Comparison of ENCODE assay signal across 13 cellular contexts in genomic region chr15:31362886-31363285, GRCh38. TPM values are rescaled to one million over a fixed set of nuclear protein-coding genes. Genes with fewer than 3 reads are reported as not detected.
A peak's percentile ranks its signal among the peaks of the same experiment; 100 is the strongest.
DNase-seq lines count a peak whose midpoint lies in the region; ATAC-seq and TF ChIP-seq lines count a peak whose summit lies in the region.
"Had no signal": no experiment of that assay in that cellular context is flagged by ENCODE, and none has a peak within 500 bp of the region (broad histone marks: within the 10 kb centered on the region; RNA-seq: fewer than 3 reads in every experiment).

No MANE protein-coding gene starts in this region.

- peaks cover 48% of the 10 kb centered on the region for H3K36me3 Mint-ChIP-seq in activated CD8-positive, alpha-beta T cell treated with anti-CD3 and anti-CD28 coated beads, Interleukin-2, amount 10 ng/mL, durations not matched to agents 7 days and 5 days (ENCODE audit: low read depth)

- H3K36me3 ChIP-seq in left ventricle myocardium inferior (no peaks in the 10 kb centered on the region), mucosa of rectum (ENCODE audit: control insufficient read depth in 2 of 2, insufficient read depth in 2 of 2, low read length in 2 of 2) (peaks cover 4 to 6% of the 10 kb centered on the region in 2 donors), upper lobe of left lung (peaks cover 0 to 4% (median 0%) of the 10 kb centered on the region in 4 donors)

- H3K4me3 ChIP-seq in left ventricle myocardium inferior (no peak overlapping the region), mucosa of rectum (ENCODE audit: low read length in 2 of 2) (no peak overlapping the region), upper lobe of left lung (no peak overlapping the region)

- no peaks in the 10 kb centered on the region for H3K27me3 Mint-ChIP-seq in activated CD8-positive, alpha-beta T cell treated with anti-CD3 and anti-CD28 coated beads, Interleukin-2, amount 10 ng/mL, durations not matched to agents 7 days and 5 days (ENCODE audit: low read depth)

- DNase-seq in left ventricle myocardium inferior = no peak
- DNase-seq in cardiac septum (ENCODE audit: low spot score) = no peak
- no peak for DNase-seq in activated CD8-positive, alpha-beta T cell treated with anti-CD3 and anti-CD28 coated beads, Interleukin-2, amount 10 ng/mL, durations not matched to agents 7 days and 5 days
- DNase-seq in upper lobe of left lung = no peak
- no peak for DNase-seq in NCI-H1694 treated with DMSO at 0.1 percent for 48 hours (lab: John Stamatoyannopoulos, UW)
- DNase-seq: anterior cingulate cortex; H7; Kasumi-1; NCI-H226; stimulated activated CD4-positive, alpha-beta T cell treated with anti-CD3 and anti-CD28 coated beads, Interleukin-2, amount 100 ng/mL, for 24 hours had no signal

- intact Hi-C loops in left ventricle myocardium inferior (cut with micrococcal nuclease) (no loop called here), cardiac septum (cut with DNase I) (loop anchor here (10.0 kb wide), 1 partner anchor 122 kb away; no protein-coding TSS in a partner anchor)

- 49 to 58% methylated on average over 5 of the region's 5 CpGs for WGBS in upper lobe of left lung, 2 donors

- no peak for TF ChIP-seq CTCF in left ventricle myocardium inferior (IDR thresholded peaks at IDR 0.05; ENCODE audit: borderline replicate concordance)
- TF ChIP-seq CTCF in upper lobe of left lung (IDR thresholded peaks at IDR 0.05) = no peak

- CTCF ChIA-PET in activated CD8-positive, alpha-beta T cell treated with anti-CD3 and anti-CD28 coated beads, Interleukin-2, amount 10 ng/mL, durations not matched to agents 7 days and 5 days (lab: Charles Lee) = interaction anchor here (0.9 to 15.9 kb wide), 9 partner anchors 15 to 163 kb away, joined by 3 to 271 read pairs (median 5); partner anchors contain the start of gene KLF13

- peaks cover 100% of the 10 kb centered on the region for H3K4me1 ChIP-seq in left ventricle myocardium inferior
- H3K4me1 ChIP-seq in mucosa of rectum (ENCODE audit: control insufficient read depth in 2 of 2, insufficient read depth in 2 of 2, low read length in 2 of 2) = peaks cover 82 to 87% of the 10 kb centered on the region in 2 donors
- peaks cover 99 to 100% (median 100%) of the 10 kb centered on the region in 4 donors for H3K4me1 ChIP-seq in upper lobe of left lung

- H3K9ac ChIP-seq in mucosa of rectum (ENCODE audit: low read depth in 1 of 2, low read length in 2 of 2) = no peak overlapping the region

- H3K27ac ChIP-seq in left ventricle myocardium inferior (replicated peaks) = peak overlapping the region; percentile 100
- H3K27ac ChIP-seq in mucosa of rectum (ENCODE audit: low read depth in 2 of 2, low read length in 2 of 2) = peak overlapping the region; percentile 35 to 95
- H3K27ac ChIP-seq in upper lobe of left lung = peak overlapping the region; percentile 88 to 99 (median 95)

- H3K9me3 Mint-ChIP-seq in activated CD8-positive, alpha-beta T cell treated with anti-CD3 and anti-CD28 coated beads, Interleukin-2, amount 10 ng/mL, durations not matched to agents 7 days and 5 days (ENCODE audit: insufficient read depth) = no peaks in the 10 kb centered on the region

- no peaks in the 10 kb centered on the region for H3K9me3 ChIP-seq in left ventricle myocardium inferior (replicated peaks)
- no peaks in the 10 kb centered on the region for H3K9me3 ChIP-seq in mucosa of rectum (ENCODE audit: control insufficient read depth in 2 of 2, low read length in 2 of 2)
- H3K9me3 ChIP-seq in upper lobe of left lung = no peaks in the 10 kb centered on the region

- H3K4me1 Mint-ChIP-seq in activated CD8-positive, alpha-beta T cell treated with anti-CD3 and anti-CD28 coated beads, Interleukin-2, amount 10 ng/mL, durations not matched to agents 7 days and 5 days (ENCODE audit: low read depth) = peaks cover 99% of the 10 kb centered on the region

- H3K27me3 ChIP-seq in left ventricle myocardium inferior (ENCODE audit: low read depth) (no peaks in the 10 kb centered on the region), mucosa of rectum (ENCODE audit: control insufficient read depth in 2 of 2, insufficient read depth in 2 of 2, low read length in 2 of 2) (no peaks in the 10 kb centered on the region), upper lobe of left lung (no peaks in the 10 kb centered on the region)

- H3K27ac Mint-ChIP-seq in activated CD8-positive, alpha-beta T cell treated with anti-CD3 and anti-CD28 coated beads, Interleukin-2, amount 10 ng/mL, durations not matched to agents 7 days and 5 days = peak overlapping the region; percentile 94

- no peak for TF ChIP-seq POLR2A in upper lobe of left lung (IDR thresholded peaks at IDR 0.05)

- ATAC-seq in activated CD8-positive, alpha-beta T cell treated with anti-CD3 and anti-CD28 coated beads, Interleukin-2, amount 10 ng/mL, durations not matched to agents 7 days and 5 days = no peak
- ATAC-seq in upper lobe of left lung (ENCODE audit: low FRiP score in 2 of 2) (no peak), HG02798 (IDR thresholded peaks at IDR 0.05; ENCODE audit: poor library complexity, unreplicated experiment) (no peak), HG02840 (IDR thresholded peaks at IDR 0.05; ENCODE audit: low FRiP score, unreplicated experiment) (no peak)

- POLR2A ChIA-PET in activated CD8-positive, alpha-beta T cell treated with anti-CD3 and anti-CD28 coated beads, Interleukin-2, amount 10 ng/mL, durations not matched to agents 7 days and 5 days (lab: Charles Lee) = interaction anchor here (1.4 to 8.9 kb wide), 5 partner anchors 10 to 148 kb away, joined by 6 to 90 read pairs (median 9); no protein-coding TSS in a partner anchor

- peak overlapping the region; percentile 54 for H3K4me3 Mint-ChIP-seq in activated CD8-positive, alpha-beta T cell treated with anti-CD3 and anti-CD28 coated beads, Interleukin-2, amount 10 ng/mL, durations not matched to agents 7 days and 5 days

- TF ChIP-seq EP300 in upper lobe of left lung (IDR thresholded peaks at IDR 0.05) = no peak

RNA-seq across cellular contexts. Expression of gene KLF13, which starts 36.3 kb away (rescaled TPM):
- total RNA-seq in left ventricle myocardium inferior (62.3 TPM), cardiac septum (35.7 TPM), upper lobe of left lung (100 to 1,000 TPM; 103 to 231 (median 147) TPM)
- total RNA-seq in activated CD8-positive, alpha-beta T cell treated with anti-CD3 and anti-CD28 coated beads, Interleukin-2, amount 10 ng/mL, durations not matched to agents 7 days and 5 days = 100 to 1,000 TPM; 214 to 215 TPM
